1 cellular context compared by ENCODE assay signal in the genomic region with DNA sequence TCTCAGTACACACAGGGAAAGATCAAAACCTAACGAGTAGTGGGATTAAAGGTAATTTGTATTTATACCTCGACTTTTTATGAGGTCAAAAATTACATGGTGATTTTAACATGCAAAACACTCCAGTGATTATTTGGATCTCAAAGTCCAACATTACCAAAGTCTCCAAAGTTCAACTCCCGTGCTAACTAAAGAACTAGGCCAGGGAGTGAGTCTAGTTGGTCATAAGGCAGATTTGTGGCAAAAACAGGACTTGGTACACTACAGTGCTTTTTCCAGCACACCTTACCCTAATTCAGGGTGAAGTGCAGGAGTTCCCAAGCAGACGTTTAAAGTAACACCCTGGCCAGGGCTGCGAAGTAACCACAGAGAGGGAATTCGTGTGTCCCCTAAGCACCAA.
TF ChIP-seq lines count a peak whose summit lies in the region.

No MANE protein-coding gene starts in this region.

TF ChIP-seq in WTC11, 78 proteins besides CTCF, POLR2A, EP300 and RAD21 (continued from another document):
- no peak for TF ChIP-seq FOXP1 (CRISPR knock-in tag; IDR thresholded peaks at IDR 0.05; ENCODE audit: borderline replicate concordance)
TF ChIP-seq in WTC11: peak in this region for 0.
